In the genomic region with DNA sequence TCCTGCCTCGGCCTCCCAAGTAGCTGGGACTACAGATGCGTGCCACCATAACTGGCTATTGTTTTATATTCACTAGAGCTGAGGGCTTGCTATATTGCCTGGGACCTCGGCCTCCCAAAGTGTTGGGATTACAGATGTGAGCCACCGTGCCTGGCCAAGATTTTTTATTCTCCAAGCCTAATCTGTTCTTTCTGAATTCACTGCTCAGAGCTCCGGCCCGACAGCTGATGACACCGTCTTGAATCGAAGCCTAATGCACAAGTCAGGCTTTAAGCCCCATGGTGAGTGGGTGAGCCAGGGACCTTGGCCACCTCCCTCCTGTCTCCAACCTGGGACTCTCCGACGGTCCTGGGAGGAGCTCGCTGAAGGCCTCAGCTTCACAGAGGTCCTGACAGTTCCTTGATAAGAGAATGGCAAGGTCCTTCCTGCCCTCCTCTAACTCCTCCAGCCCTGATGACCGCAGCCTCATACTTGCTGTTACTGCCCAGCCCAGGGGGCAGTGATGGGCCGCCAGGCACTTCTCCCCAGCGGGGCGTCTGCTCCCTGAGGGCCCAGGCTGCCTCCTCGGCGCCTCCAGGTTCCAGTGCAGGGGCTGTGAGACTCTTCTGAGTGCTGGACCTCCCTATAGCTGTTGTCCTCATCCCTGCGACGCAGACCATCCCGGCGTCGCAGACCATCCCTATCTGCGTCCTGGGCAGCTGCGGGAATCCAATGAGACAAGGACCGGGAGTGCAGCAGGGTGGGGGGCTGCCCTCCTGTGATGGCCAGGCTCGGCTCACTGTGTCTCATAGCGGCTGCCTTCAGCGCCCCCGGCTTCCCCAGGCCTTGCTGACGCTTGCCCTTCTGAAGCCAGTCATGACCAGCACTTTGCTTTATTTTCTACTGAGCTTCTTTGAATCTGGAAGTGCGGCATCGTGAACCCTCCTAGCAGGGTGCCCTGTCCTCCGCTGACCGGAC, we compare ENCODE assay signal across 17 cellular contexts.
DNase-seq lines count a peak whose midpoint lies in the region; ATAC-seq lines count a peak whose summit lies in the region.
"Had no signal": no experiment of that assay in that cellular context is flagged by ENCODE, and none has a peak within 500 bp of the region (broad histone marks: within the 10 kb centered on the region; RNA-seq: fewer than 3 reads in every experiment).

No MANE protein-coding gene starts in this region.

- H3K9me3 Mint-ChIP-seq in stimulated activated memory B cell treated with anti-CD40 and anti-IgM and Interleukin-4, amounts not matched to agents 10 μg/mL and 1 μg/mL and 100 μg/mL, for 72 hours: no peaks in the 10 kb centered on the region
- H3K9me3 Mint-ChIP-seq: CD8-positive, alpha-beta T cell; H9 had no signal

- H3K36me3 Mint-ChIP-seq in stimulated activated memory B cell treated with anti-CD40 and anti-IgM and Interleukin-4, amounts not matched to agents 10 μg/mL and 1 μg/mL and 100 μg/mL, for 72 hours: no peaks in the 10 kb centered on the region
- H3K36me3 Mint-ChIP-seq: CD8-positive, alpha-beta T cell had no signal

- peak; percentile 51 for DNase-seq in activated CD8-positive, alpha-beta memory T cell treated with anti-CD3 and anti-CD28 coated beads for 24 hours
- DNase-seq in activated CD8-positive, alpha-beta memory T cell treated with anti-CD3 and anti-CD28 coated beads, Interleukin-2, amount 50 U/mL, for 48 hours: no peak
- DNase-seq in H7: peak; percentile 54
- DNase-seq in left lobe of liver (ENCODE audit: low spot score): peak; percentile 23
- DNase-seq in OCI-M1 (lab: John Stamatoyannopoulos, UW): no peak
- no peak for DNase-seq in NCI-H748 treated with DMSO at 0.1 percent for 48 hours (lab: John Stamatoyannopoulos, UW)
- DNase-seq in amygdala (lab: John Stamatoyannopoulos, UW): no peak
- DNase-seq: 8988T, DMS79, H9, MV-4-11, NCI-H1417, NCI-H187 treated with DMSO at 0.1 percent for 48 hours, NCI-H345, NCI-H526 treated with DMSO at 0.1 percent for 48 hours had no signal

- no peaks in the 10 kb centered on the region for H3K36me3 ChIP-seq in H7 (replicated peaks; ENCODE audit: control insufficient read depth, insufficient read depth, low read length)

- no peak overlapping the region for H3K27ac Mint-ChIP-seq in stimulated activated memory B cell treated with anti-CD40 and anti-IgM and Interleukin-4, amounts not matched to agents 10 μg/mL and 1 μg/mL and 100 μg/mL, for 72 hours
- H3K27ac Mint-ChIP-seq: CD8-positive, alpha-beta T cell had no signal

- H3K27me3 ChIP-seq in H7 (ENCODE audit: control insufficient read depth, insufficient read depth, low read length): no peaks in the 10 kb centered on the region

- no peaks in the 10 kb centered on the region for H3K4me1 Mint-ChIP-seq in stimulated activated memory B cell treated with anti-CD40 and anti-IgM and Interleukin-4, amounts not matched to agents 10 μg/mL and 1 μg/mL and 100 μg/mL, for 72 hours

- H3K4me3 Mint-ChIP-seq in stimulated activated memory B cell treated with anti-CD40 and anti-IgM and Interleukin-4, amounts not matched to agents 10 μg/mL and 1 μg/mL and 100 μg/mL, for 72 hours: no peak overlapping the region
- H3K4me3 Mint-ChIP-seq: CD8-positive, alpha-beta T cell; H9 had no signal

- no peak for ATAC-seq in left lobe of liver
- peak; percentile 6 for ATAC-seq in stimulated activated memory B cell treated with anti-CD40 and anti-IgM and Interleukin-4, amounts not matched to agents 10 μg/mL and 1 μg/mL and 100 μg/mL, for 72 hours
- ATAC-seq: CD8-positive, alpha-beta T cell had no signal

- peaks cover 23% of the 10 kb centered on the region for H3K27me3 Mint-ChIP-seq in stimulated activated memory B cell treated with anti-CD40 and anti-IgM and Interleukin-4, amounts not matched to agents 10 μg/mL and 1 μg/mL and 100 μg/mL, for 72 hours

- no peak overlapping the region for H3K4me3 ChIP-seq in H7 (ENCODE audit: insufficient read depth, low read depth, low read length)

Comparison
In these comparisons a context has a peak if more than half of its experiments do, and no peak if none do; other contexts are left out.
1. DNase-seq: peak in activated CD8-positive, alpha-beta memory T cell treated with anti-CD3 and anti-CD28 coated beads for 24 hours (single experiment), H7 (single experiment) and left lobe of liver (single experiment); none in activated CD8-positive, alpha-beta memory T cell treated with anti-CD3 and anti-CD28 coated beads, Interleukin-2, amount 50 U/mL, for 48 hours (single experiment), OCI-M1 (single experiment), NCI-H748 treated with DMSO at 0.1 percent for 48 hours (single experiment) and amygdala (0 of 56).